Comparison of ENCODE assay signal across 9 cellular contexts in genomic region chr7:30163231-30163894, GRCh38. TPM values are rescaled to one million over a fixed set of nuclear protein-coding genes. Genes with fewer than 3 reads are reported as not detected.
A peak's percentile ranks its signal among the peaks of the same experiment; 100 is the strongest.
DNase-seq lines count a peak whose midpoint lies in the region; ATAC-seq and TF ChIP-seq lines count a peak whose summit lies in the region.
"Had no signal": no experiment of that assay in that cellular context is flagged by ENCODE, and none has a peak within 500 bp of the region (broad histone marks: within the 10 kb centered on the region; RNA-seq: fewer than 3 reads in every experiment).

No MANE protein-coding gene starts in this region.

- no peak overlapping the region for H3K4me3 ChIP-seq in ectodermal cell (ENCODE audit: insufficient read depth, low read depth, low read length)
- no peak overlapping the region for H3K4me3 ChIP-seq in Caco-2 (ENCODE audit: low read depth, low read length)

- BruUV-seq in Caco-2 (replicated peaks; lab: Mats Ljungman, UMichigan), result no TSS peak

- H3K4me1 ChIP-seq in ectodermal cell (ENCODE audit: control insufficient read depth, insufficient read depth, low read length), result peaks cover 20% of the 10 kb centered on the region
- peaks cover 15% of the 10 kb centered on the region; the same call in 1 of the 2 replicates for H3K4me1 ChIP-seq in Caco-2

- no peak overlapping the region for H3K4me3 Mint-ChIP-seq in Caco-2 (ENCODE audit: unreplicated experiment)

- WGBS in ectodermal cell, 2 experiments, result 74 to 79% methylated on average over 13 of the region's 13 CpGs

- H3K4me1 Mint-ChIP-seq in Caco-2 (ENCODE audit: low read depth, unreplicated experiment), result no peaks in the 10 kb centered on the region

- ATAC-seq in HG03175 (IDR thresholded peaks at IDR 0.05; ENCODE audit: unreplicated experiment) (peak; percentile 46), GM21825 (IDR thresholded peaks at IDR 0.05; ENCODE audit: unreplicated experiment) (no peak)

- H3K9me3 ChIP-seq in ectodermal cell (ENCODE audit: control insufficient read depth, low read length) (no peaks in the 10 kb centered on the region), Caco-2 (no peaks in the 10 kb centered on the region)

- peak overlapping the region; percentile 44 for H3K27ac ChIP-seq in ectodermal cell (ENCODE audit: insufficient read depth, low read depth, low read length, poor library complexity, severe bottlenecking)
- H3K27ac ChIP-seq: 22Rv1 had no signal

- DNase-seq in NCI-H1417 (lab: John Stamatoyannopoulos, UW), result peak; percentile 49 to 95 (median 79)
- DNase-seq in NCI-H1417 treated with DMSO at 0.1 percent for 48 hours (lab: John Stamatoyannopoulos, UW), result no peak
- DNase-seq in RPMI7951 (ENCODE audit: low read depth), result peak; percentile 33
- DNase-seq in nucleus accumbens (lab: John Stamatoyannopoulos, UW), result peak in 40 of 56 donors; percentile 22 to 79 (median 56)
- DNase-seq in Caco-2, result no peak

- no peaks in the 10 kb centered on the region for H3K36me3 Mint-ChIP-seq in Caco-2 (ENCODE audit: insufficient read depth, unreplicated experiment)

- H3K27me3 Mint-ChIP-seq in Caco-2 (ENCODE audit: insufficient read depth, unreplicated experiment), result peaks cover 9% of the 10 kb centered on the region

- TF ChIP-seq CTCF in Caco-2 (IDR thresholded peaks at IDR 0.05; ENCODE audit: insufficient read depth in 1 of 2, low read depth in 1 of 2, low read length in 1 of 2, severe bottlenecking in 1 of 2, unreplicated experiment in 1 of 2), result no peak

- intact Hi-C loops in Caco-2 (cut with micrococcal nuclease; ENCODE audit: unreplicated experiment), result no loop called here

- H3K9me3 Mint-ChIP-seq in Caco-2 (ENCODE audit: unreplicated experiment), result no peaks in the 10 kb centered on the region

- no peak overlapping the region for H3K27ac Mint-ChIP-seq in Caco-2 (ENCODE audit: unreplicated experiment)

- POLR2A ChIA-PET in Caco-2 (lab: Charles Lee), result no interaction called here

- H3K36me3 ChIP-seq in ectodermal cell (ENCODE audit: control insufficient read depth, insufficient read depth, low read length) (no peaks in the 10 kb centered on the region), Caco-2 (ENCODE audit: control insufficient read depth, insufficient read depth, low read length) (no peaks in the 10 kb centered on the region)

- H3K27me3 ChIP-seq in ectodermal cell (ENCODE audit: control insufficient read depth, insufficient read depth, low read length, poor library complexity, severe bottlenecking), result no peaks in the 10 kb centered on the region
- H3K27me3 ChIP-seq in Caco-2 (replicated peaks; ENCODE audit: control insufficient read depth, insufficient read depth, low read length), result no peaks in the 10 kb centered on the region

- CTCF ChIA-PET in Caco-2 (lab: Charles Lee), result interaction anchor here (0.5 kb wide), 1 partner anchor 295 kb away, joined by 3 read pairs; no protein-coding TSS in a partner anchor

RNA-seq across cellular contexts. Expression of gene MTURN, which starts 28.6 kb away (rescaled TPM):
- 5.0 and 9.1 TPM in 2 replicates for total RNA-seq in RPMI7951 (2014; rRNA removed; shearing (Covaris generic))
- 11.1 TPM for polyA plus RNA-seq in ectodermal cell (2013, experiment 1 of 4)
- polyA plus RNA-seq in ectodermal cell (2013, experiment 2 of 4), result 8.6 TPM
- polyA plus RNA-seq in ectodermal cell (2013, experiment 3 of 4), result 7.6 TPM
- polyA plus RNA-seq in ectodermal cell (2013, experiment 4 of 4), result 9.2 TPM
- total RNA-seq in Caco-2 (2022), result 2.2 and 2.3 TPM in 2 replicates

Comparison
In these comparisons a context has a peak if more than half of its experiments do, and no peak if none do; other contexts are left out.
1. DNase-seq: peak in NCI-H1417 (3 of 3), RPMI7951 (single experiment) and nucleus accumbens (40 of 56); none in NCI-H1417 treated with DMSO at 0.1 percent for 48 hours (single experiment) and Caco-2 (0 of 2).